Comparison of ENCODE assay signal across 1 cellular context in the genomic region with DNA sequence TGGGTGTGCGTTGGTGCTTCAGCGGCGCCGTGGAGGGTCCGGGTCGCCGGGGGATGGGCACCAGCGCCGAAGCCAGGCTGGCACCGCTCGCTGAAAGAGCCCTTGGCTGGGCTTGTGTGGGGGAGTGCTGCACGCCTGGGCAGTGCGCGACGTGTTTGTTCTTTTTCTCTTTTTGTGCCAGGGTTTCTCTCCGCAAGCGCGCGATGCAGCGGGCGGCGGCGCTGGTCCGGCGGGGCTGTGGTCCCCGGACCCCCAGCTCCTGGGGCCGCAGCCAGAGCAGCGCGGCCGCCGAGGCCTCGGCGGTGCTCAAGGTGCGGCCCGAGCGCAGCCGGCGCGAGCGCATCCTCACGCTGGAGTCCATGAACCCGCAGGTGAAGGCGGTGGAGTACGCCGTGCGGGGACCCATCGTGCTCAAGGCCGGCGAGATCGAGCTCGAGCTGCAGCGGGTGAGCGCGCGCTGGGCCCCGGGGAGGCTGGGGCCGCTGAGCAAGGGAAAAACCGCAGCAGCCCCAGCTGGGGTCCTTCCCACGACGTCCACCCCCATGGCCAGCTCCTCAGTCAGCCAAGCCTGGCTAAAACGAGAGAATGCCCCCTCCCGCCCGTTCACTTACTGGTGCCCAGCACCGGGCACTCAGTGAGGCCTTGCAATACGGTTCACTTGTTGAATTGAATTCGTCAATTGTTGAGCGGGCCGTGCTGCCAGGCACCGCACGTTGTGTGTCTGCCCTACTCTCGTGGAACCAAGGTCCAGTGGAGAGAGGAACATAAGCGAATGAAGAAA.
A peak's percentile ranks its signal among the peaks of the same experiment; 100 is the strongest.
TF ChIP-seq lines count a peak whose summit lies in the region.

No MANE protein-coding gene starts in this region.

TF ChIP-seq in HepG2, 621 proteins besides CTCF, POLR2A, EP300 and RAD21 (continued from another document and continues in another):
- no peak for TF ChIP-seq ZNF282 (IDR thresholded peaks at IDR 0.05; ENCODE audit: partially characterized antibody)
- TF ChIP-seq ZNF549 (CRISPR knock-in tag; IDR thresholded peaks at IDR 0.05) = no peak
- no peak for TF ChIP-seq PPARG (CRISPR knock-in tag; conservative IDR thresholded peaks at IDR 0.05)
- TF ChIP-seq HOXD1 (CRISPR knock-in tag; IDR thresholded peaks at IDR 0.05) = 0 out of 2 replicates have a peak, but pooled peaks have one; percentile 44
- TF ChIP-seq SP4 (CRISPR knock-in tag; IDR thresholded peaks at IDR 0.05) = no peak
- TF ChIP-seq, protein P1, sequence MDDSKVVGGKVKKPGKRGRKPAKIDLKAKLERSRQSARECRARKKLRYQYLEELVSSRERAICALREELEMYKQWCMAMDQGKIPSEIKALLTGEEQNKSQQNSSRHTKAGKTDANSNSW (CRISPR knock-in tag; IDR thresholded peaks at IDR 0.05; ENCODE audit: borderline replicate concordance) = 0 out of 2 replicates have a peak, but pooled peaks have one; percentile 35
- no peak for TF ChIP-seq DNMT1 (CRISPR knock-in tag; IDR thresholded peaks at IDR 0.05)
- TF ChIP-seq ZSCAN20 (CRISPR knock-in tag; IDR thresholded peaks at IDR 0.05; ENCODE audit: borderline replicate concordance) = no peak; the same call in 1 of the 2 replicates
- no peak for TF ChIP-seq FOXK1 (CRISPR knock-in tag; IDR thresholded peaks at IDR 0.05; ENCODE audit: borderline replicate concordance, low read depth)
- TF ChIP-seq REXO4 (CRISPR knock-in tag; IDR thresholded peaks at IDR 0.05; ENCODE audit: borderline replicate concordance) = no peak
- no peak for TF ChIP-seq ZFP36 (IDR thresholded peaks at IDR 0.05; ENCODE audit: borderline replicate concordance, low read depth, low read length, partially characterized antibody)
- TF ChIP-seq ZC3H4 (CRISPR knock-in tag; IDR thresholded peaks at IDR 0.05; ENCODE audit: borderline replicate concordance) = no peak
- TF ChIP-seq, protein P2, sequence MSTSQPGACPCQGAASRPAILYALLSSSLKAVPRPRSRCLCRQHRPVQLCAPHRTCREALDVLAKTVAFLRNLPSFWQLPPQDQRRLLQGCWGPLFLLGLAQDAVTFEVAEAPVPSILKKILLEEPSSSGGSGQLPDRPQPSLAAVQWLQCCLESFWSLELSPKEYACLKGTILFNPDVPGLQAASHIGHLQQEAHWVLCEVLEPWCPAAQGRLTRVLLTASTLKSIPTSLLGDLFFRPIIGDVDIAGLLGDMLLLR (CRISPR knock-in tag; IDR thresholded peaks at IDR 0.05) = no peak
- no peak for TF ChIP-seq TARDBP (CRISPR knock-in tag; IDR thresholded peaks at IDR 0.05)
- no peak for TF ChIP-seq SSRP1 (CRISPR knock-in tag; IDR thresholded peaks at IDR 0.05)
- no peak for TF ChIP-seq MXD4 (CRISPR knock-in tag; IDR thresholded peaks at IDR 0.05)
- no peak for TF ChIP-seq SNAPC2 (CRISPR knock-in tag; IDR thresholded peaks at IDR 0.05)
- TF ChIP-seq TBX3 (IDR thresholded peaks at IDR 0.05; ENCODE audit: borderline replicate concordance) = no peak
- peak; percentile 91; the same call in 1 of the 2 replicates for TF ChIP-seq ZNF737 (CRISPR knock-in tag; IDR thresholded peaks at IDR 0.05; ENCODE audit: borderline replicate concordance)
- no peak; the same call in 1 of the 2 replicates for TF ChIP-seq ZNF607 (CRISPR knock-in tag; IDR thresholded peaks at IDR 0.05; ENCODE audit: borderline replicate concordance)
- no peak for TF ChIP-seq KLF9 (CRISPR knock-in tag; IDR thresholded peaks at IDR 0.05; ENCODE audit: low read depth)
- TF ChIP-seq, protein P3, sequence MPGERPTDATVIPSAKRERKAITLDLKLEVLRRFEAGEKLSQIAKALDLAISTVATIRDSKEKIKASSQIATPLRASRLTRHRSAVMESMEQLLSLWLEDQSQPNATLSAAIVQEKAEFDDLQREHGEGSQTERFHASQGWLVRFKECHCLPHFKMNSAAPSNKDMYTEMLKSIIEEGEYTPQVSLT (CRISPR knock-in tag; IDR thresholded peaks at IDR 0.05; ENCODE audit: borderline replicate concordance, low read depth) = no peak
- no peak for TF ChIP-seq ZNF451 (CRISPR knock-in tag; IDR thresholded peaks at IDR 0.05)
- no peak for TF ChIP-seq BCL6 (CRISPR knock-in tag; IDR thresholded peaks at IDR 0.05)
- TF ChIP-seq, protein P4, sequence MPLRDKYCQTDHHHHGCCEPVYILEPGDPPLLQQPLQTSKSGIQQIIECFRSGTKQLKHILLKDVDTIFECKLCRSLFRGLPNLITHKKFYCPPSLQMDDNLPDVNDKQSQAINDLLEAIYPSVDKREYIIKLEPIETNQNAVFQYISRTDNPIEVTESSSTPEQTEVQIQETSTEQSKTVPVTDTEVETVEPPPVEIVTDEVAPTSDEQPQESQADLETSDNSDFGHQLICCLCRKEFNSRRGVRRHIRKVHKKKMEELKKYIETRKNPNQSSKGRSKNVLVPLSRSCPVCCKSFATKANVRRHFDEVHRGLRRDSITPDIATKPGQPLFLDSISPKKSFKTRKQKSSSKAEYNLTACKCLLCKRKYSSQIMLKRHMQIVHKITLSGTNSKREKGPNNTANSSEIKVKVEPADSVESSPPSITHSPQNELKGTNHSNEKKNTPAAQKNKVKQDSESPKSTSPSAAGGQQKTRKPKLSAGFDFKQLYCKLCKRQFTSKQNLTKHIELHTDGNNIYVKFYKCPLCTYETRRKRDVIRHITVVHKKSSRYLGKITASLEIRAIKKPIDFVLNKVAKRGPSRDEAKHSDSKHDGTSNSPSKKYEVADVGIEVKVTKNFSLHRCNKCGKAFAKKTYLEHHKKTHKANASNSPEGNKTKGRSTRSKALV (CRISPR knock-in tag; IDR thresholded peaks at IDR 0.05) = no peak
- peak; percentile 82; the same call in 1 of the 2 replicates for TF ChIP-seq ZNF296 (CRISPR knock-in tag; conservative IDR thresholded peaks at IDR 0.05)
- TF ChIP-seq IRX3 (CRISPR knock-in tag; IDR thresholded peaks at IDR 0.05; ENCODE audit: borderline replicate concordance, low read depth) = no peak; the same call in 1 of the 2 replicates
- no peak for TF ChIP-seq MBNL3 (CRISPR knock-in tag; conservative IDR thresholded peaks at IDR 0.05)
- TF ChIP-seq ARNT2 (CRISPR knock-in tag; IDR thresholded peaks at IDR 0.05; ENCODE audit: low read depth) = no peak; the same call in 1 of the 2 replicates
- TF ChIP-seq ELF4 (CRISPR knock-in tag; IDR thresholded peaks at IDR 0.05; ENCODE audit: borderline replicate concordance) = no peak
- TF ChIP-seq, protein P5, sequence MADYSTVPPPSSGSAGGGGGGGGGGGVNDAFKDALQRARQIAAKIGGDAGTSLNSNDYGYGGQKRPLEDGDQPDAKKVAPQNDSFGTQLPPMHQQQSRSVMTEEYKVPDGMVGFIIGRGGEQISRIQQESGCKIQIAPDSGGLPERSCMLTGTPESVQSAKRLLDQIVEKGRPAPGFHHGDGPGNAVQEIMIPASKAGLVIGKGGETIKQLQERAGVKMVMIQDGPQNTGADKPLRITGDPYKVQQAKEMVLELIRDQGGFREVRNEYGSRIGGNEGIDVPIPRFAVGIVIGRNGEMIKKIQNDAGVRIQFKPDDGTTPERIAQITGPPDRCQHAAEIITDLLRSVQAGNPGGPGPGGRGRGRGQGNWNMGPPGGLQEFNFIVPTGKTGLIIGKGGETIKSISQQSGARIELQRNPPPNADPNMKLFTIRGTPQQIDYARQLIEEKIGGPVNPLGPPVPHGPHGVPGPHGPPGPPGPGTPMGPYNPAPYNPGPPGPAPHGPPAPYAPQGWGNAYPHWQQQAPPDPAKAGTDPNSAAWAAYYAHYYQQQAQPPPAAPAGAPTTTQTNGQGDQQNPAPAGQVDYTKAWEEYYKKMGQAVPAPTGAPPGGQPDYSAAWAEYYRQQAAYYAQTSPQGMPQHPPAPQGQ (CRISPR knock-in tag; IDR thresholded peaks at IDR 0.05; ENCODE audit: borderline replicate concordance) = no peak
- TF ChIP-seq ZNF468 (CRISPR knock-in tag; IDR thresholded peaks at IDR 0.05) = no peak
- TF ChIP-seq, protein P6, sequence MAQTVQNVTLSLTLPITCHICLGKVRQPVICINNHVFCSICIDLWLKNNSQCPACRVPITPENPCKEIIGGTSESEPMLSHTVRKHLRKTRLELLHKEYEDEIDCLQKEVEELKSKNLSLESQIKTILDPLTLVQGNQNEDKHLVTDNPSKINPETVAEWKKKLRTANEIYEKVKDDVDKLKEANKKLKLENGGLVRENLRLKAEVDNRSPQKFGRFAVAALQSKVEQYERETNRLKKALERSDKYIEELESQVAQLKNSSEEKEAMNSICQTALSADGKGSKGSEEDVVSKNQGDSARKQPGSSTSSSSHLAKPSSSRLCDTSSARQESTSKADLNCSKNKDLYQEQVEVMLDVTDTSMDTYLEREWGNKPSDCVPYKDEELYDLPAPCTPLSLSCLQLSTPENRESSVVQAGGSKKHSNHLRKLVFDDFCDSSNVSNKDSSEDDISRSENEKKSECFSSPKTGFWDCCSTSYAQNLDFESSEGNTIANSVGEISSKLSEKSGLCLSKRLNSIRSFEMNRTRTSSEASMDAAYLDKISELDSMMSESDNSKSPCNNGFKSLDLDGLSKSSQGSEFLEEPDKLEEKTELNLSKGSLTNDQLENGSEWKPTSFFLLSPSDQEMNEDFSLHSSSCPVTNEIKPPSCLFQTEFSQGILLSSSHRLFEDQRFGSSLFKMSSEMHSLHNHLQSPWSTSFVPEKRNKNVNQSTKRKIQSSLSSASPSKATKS (CRISPR knock-in tag; IDR thresholded peaks at IDR 0.05) = no peak
- no peak for TF ChIP-seq THAP7 (CRISPR knock-in tag; IDR thresholded peaks at IDR 0.05)
- no peak for TF ChIP-seq ZNF598 (CRISPR knock-in tag; IDR thresholded peaks at IDR 0.05; ENCODE audit: borderline replicate concordance)
- TF ChIP-seq ZNF382 (CRISPR knock-in tag; IDR thresholded peaks at IDR 0.05; ENCODE audit: borderline replicate concordance) = no peak
- TF ChIP-seq SIN3A (IDR thresholded peaks at IDR 0.05; ENCODE audit: borderline replicate concordance, low read depth, low read length) = 0 out of 2 replicates have a peak, but pooled peaks have one; percentile 34
- 0 out of 2 replicates have a peak, but pooled peaks have one; percentile 69 for TF ChIP-seq CERS6 (CRISPR knock-in tag; IDR thresholded peaks at IDR 0.05)
- TF ChIP-seq, protein P7, sequence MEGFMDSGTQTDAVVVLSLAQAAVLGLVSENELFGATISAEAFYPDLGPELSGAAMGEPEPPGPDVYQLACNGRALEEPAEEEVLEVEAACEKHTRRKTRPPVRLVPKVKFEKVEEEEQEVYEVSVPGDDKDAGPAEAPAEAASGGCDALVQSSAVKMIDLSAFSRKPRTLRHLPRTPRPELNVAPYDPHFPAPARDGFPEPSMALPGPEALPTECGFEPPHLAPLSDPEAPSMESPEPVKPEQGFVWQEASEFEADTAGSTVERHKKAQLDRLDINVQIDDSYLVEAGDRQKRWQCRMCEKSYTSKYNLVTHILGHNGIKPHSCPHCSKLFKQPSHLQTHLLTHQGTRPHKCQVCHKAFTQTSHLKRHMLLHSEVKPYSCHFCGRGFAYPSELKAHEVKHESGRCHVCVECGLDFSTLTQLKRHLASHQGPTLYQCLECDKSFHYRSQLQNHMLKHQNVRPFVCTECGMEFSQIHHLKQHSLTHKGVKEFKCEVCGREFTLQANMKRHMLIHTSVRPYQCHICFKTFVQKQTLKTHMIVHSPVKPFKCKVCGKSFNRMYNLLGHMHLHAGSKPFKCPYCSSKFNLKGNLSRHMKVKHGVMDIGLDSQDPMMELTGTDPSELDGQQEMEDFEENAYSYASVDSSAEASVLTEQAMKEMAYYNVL (CRISPR knock-in tag; IDR thresholded peaks at IDR 0.05; ENCODE audit: borderline replicate concordance) = no peak
- no peak for TF ChIP-seq CHD2 (IDR thresholded peaks at IDR 0.05; ENCODE audit: low read depth, low read length)
- no peak for TF ChIP-seq ZNF839 (CRISPR knock-in tag; IDR thresholded peaks at IDR 0.05; ENCODE audit: borderline replicate concordance)
- TF ChIP-seq, protein P8, sequence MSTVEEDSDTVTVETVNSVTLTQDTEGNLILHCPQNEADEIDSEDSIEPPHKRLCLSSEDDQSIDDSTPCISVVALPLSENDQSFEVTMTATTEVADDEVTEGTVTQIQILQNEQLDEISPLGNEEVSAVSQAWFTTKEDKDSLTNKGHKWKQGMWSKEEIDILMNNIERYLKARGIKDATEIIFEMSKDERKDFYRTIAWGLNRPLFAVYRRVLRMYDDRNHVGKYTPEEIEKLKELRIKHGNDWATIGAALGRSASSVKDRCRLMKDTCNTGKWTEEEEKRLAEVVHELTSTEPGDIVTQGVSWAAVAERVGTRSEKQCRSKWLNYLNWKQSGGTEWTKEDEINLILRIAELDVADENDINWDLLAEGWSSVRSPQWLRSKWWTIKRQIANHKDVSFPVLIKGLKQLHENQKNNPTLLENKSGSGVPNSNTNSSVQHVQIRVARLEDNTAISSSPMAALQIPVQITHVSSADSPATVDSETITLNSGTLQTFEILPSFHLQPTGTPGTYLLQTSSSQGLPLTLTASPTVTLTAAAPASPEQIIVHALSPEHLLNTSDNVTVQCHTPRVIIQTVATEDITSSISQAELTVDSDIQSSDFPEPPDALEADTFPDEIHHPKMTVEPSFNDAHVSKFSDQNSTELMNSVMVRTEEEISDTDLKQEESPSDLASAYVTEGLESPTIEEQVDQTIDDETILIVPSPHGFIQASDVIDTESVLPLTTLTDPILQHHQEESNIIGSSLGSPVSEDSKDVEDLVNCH (CRISPR knock-in tag; IDR thresholded peaks at IDR 0.05) = no peak
- TF ChIP-seq ZNF570 (CRISPR knock-in tag; IDR thresholded peaks at IDR 0.05; ENCODE audit: borderline replicate concordance) = no peak
- no peak for TF ChIP-seq ZMAT3 (CRISPR knock-in tag; conservative IDR thresholded peaks at IDR 0.05)
